Comparison of ENCODE assay signal across 17 cellular contexts in genomic region chr11:111996129-111996528, GRCh38. TPM values are rescaled to one million over a fixed set of nuclear protein-coding genes. Genes with fewer than 3 reads are reported as not detected.
"Had no signal": no experiment of that assay in that cellular context is flagged by ENCODE, and none has a peak within 500 bp of the region (broad histone marks: within the 10 kb centered on the region; RNA-seq: fewer than 3 reads in every experiment).

No MANE protein-coding gene starts in this region.

- DNase-seq: esophagus squamous epithelium; immature natural killer cell; left lung; naive thymus-derived CD8-positive, alpha-beta T cell; ovary; right cardiac atrium; stimulated activated CD4-positive, alpha-beta T cell treated with anti-CD3 and anti-CD28 coated beads, Interleukin-4, amount 100 ng/mL, for 1 hour; stimulated activated CD8-positive, alpha-beta memory T cell treated with anti-CD3 and anti-CD28 coated beads, Interleukin-4, amount 100 ng/mL, for 48 hours; stimulated activated naive CD8-positive, alpha-beta T cell treated with anti-CD3 and anti-CD28 coated beads, Interleukin-15, Interleukin-2, amounts not matched to agents 100 U/mL and 50 U/mL, for 24 hours; thyroid gland had no signal

- H3K4me3 ChIP-seq: esophagus squamous epithelium, left lung, ovary, suprapubic skin, thyroid gland had no signal

- H3K9me3 ChIP-seq: esophagus squamous epithelium, left lung, ovary, suprapubic skin, thyroid gland had no signal

- H3K9me3 Mint-ChIP-seq: dendritic cell treated with granulocyte-macrophage colony-stimulating factor and Interleukin-4, amounts not matched to agents 40 ng/mL and 50 ng/mL, for 4 days; immature natural killer cell; naive thymus-derived CD8-positive, alpha-beta T cell; stimulated activated effector memory CD8-positive, alpha-beta T cell treated with anti-CD3 and anti-CD28 coated beads, Interleukin-12 subunit alpha, Interleukin-12 subunit beta, amount 100 ng/mL, for 72 hours; type B pancreatic cell had no signal

- ATAC-seq: naive thymus-derived CD8-positive, alpha-beta T cell; stimulated activated effector memory CD8-positive, alpha-beta T cell treated with anti-CD3 and anti-CD28 coated beads, Interleukin-12 subunit alpha, Interleukin-12 subunit beta, amount 100 ng/mL, for 72 hours; stimulated activated naive CD8-positive, alpha-beta T cell treated with anti-CD3 and anti-CD28 coated beads, Interleukin-15, Interleukin-2, amounts not matched to agents 100 U/mL and 50 U/mL, for 24 hours had no signal

- H3K27me3 ChIP-seq: esophagus squamous epithelium, left lung, ovary, suprapubic skin, thyroid gland had no signal

- H3K36me3 Mint-ChIP-seq: immature natural killer cell had no signal

- H3K27ac Mint-ChIP-seq: dendritic cell treated with granulocyte-macrophage colony-stimulating factor and Interleukin-4, amounts not matched to agents 40 ng/mL and 50 ng/mL, for 4 days; immature natural killer cell; stimulated activated effector memory CD8-positive, alpha-beta T cell treated with anti-CD3 and anti-CD28 coated beads, Interleukin-12 subunit alpha, Interleukin-12 subunit beta, amount 100 ng/mL, for 72 hours; type B pancreatic cell had no signal

- H3K4me1 ChIP-seq: left lung, thyroid gland had no signal

- FAIRE-seq: colon, keratinocyte, urothelium cell line had no signal

- H3K4me1 Mint-ChIP-seq: immature natural killer cell; stimulated activated effector memory CD8-positive, alpha-beta T cell treated with anti-CD3 and anti-CD28 coated beads, Interleukin-12 subunit alpha, Interleukin-12 subunit beta, amount 100 ng/mL, for 72 hours had no signal

- H3K27ac ChIP-seq: left lung, ovary, suprapubic skin, thyroid gland had no signal

- H3K4me3 Mint-ChIP-seq: dendritic cell treated with granulocyte-macrophage colony-stimulating factor and Interleukin-4, amounts not matched to agents 40 ng/mL and 50 ng/mL, for 4 days; immature natural killer cell; naive thymus-derived CD8-positive, alpha-beta T cell; stimulated activated effector memory CD8-positive, alpha-beta T cell treated with anti-CD3 and anti-CD28 coated beads, Interleukin-12 subunit alpha, Interleukin-12 subunit beta, amount 100 ng/mL, for 72 hours; type B pancreatic cell had no signal

- H3K27me3 Mint-ChIP-seq: dendritic cell treated with granulocyte-macrophage colony-stimulating factor and Interleukin-4, amounts not matched to agents 40 ng/mL and 50 ng/mL, for 4 days; naive thymus-derived CD8-positive, alpha-beta T cell; type B pancreatic cell had no signal

- H3K36me3 ChIP-seq: ovary had no signal

RNA-seq across cellular contexts. Expression of gene DIXDC1, which starts 59.0 kb away (rescaled TPM):
- polyA plus RNA-seq: immature natural killer cell had no signal
